Comparison of ENCODE assay signal across 26 cellular contexts in the genomic region with DNA sequence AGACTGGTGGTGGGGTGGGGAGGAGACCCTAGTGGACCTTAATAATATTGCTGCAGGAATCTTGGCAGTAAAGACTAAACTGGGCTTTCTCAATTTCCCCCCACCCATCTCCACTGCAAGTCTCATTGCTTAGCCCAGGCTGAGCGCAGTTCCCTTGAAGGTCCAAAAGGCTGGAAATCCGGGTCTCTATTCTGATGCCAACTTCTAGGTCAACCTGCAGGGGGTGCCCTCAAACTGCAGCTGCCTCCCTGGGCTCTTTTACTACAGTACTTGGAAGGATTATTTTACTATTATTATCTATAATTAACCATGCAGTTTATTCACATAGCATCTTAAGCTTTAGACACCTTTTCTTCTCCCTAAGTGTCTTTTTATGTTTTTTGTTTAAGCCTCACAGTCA.
DNase-seq lines count a peak whose midpoint lies in the region; ATAC-seq and TF ChIP-seq lines count a peak whose summit lies in the region.
"Had no signal": no experiment of that assay in that cellular context is flagged by ENCODE, and none has a peak within 500 bp of the region (broad histone marks: within the 10 kb centered on the region; RNA-seq: fewer than 3 reads in every experiment).

No MANE protein-coding gene starts in this region.

- H3K27ac Mint-ChIP-seq in immature natural killer cell = no peak overlapping the region
- H3K27ac Mint-ChIP-seq: memory B cell; naive thymus-derived CD8-positive, alpha-beta T cell had no signal

- H3K4me1 ChIP-seq in BE2C = no peaks in the 10 kb centered on the region
- H3K4me1 ChIP-seq: uterus had no signal

- no peaks in the 10 kb centered on the region for H3K9me3 ChIP-seq in BE2C
- H3K9me3 ChIP-seq: heart right ventricle, SK-N-SH, uterus had no signal

- peaks cover 0 to 3% (median 0%) of the 10 kb centered on the region in 6 donors for H3K9me3 Mint-ChIP-seq in immature natural killer cell
- H3K9me3 Mint-ChIP-seq: memory B cell had no signal

- DNase-seq in BE2C (no peak), GM13976 (ENCODE audit: low spot score) (no peak), SK-MEL-5 (ENCODE audit: low read depth, low spot score) (peak; percentile 55), iPS-NIHi11 (ENCODE audit: low spot score) (peak; percentile 45), immature natural killer cell (no peak)
- DNase-seq: activated CD4-positive, alpha-beta T cell treated with anti-CD3 and anti-CD28 coated beads for 4 hours; activated gamma-delta T cell treated with Interleukin-2 at 50 U/mL for 16 hours; amniotic stem cell; central memory CD4-positive, alpha-beta T cell; effector CD4-positive, alpha-beta T cell; heart right ventricle; islet precursor cell; KG1; naive thymus-derived CD8-positive, alpha-beta T cell; NCI-H1105; NCI-H2171 treated with DMSO at 0.1 percent for 48 hours; NCI-H748 treated with DMSO at 0.1 percent for 48 hours; posterior cingulate gyrus; SK-N-SH; stimulated activated CD4-positive, alpha-beta T cell treated with anti-CD3 and anti-CD28 coated beads, Interleukin-4, amount 100 ng/mL, for 4 hours; substantia nigra; uterus had no signal

- ATAC-seq in GM19397 (IDR thresholded peaks at IDR 0.05; ENCODE audit: unreplicated experiment) (no peak), GM18867 (IDR thresholded peaks at IDR 0.05; ENCODE audit: unreplicated experiment) (no peak), GM21723 (IDR thresholded peaks at IDR 0.05; ENCODE audit: unreplicated experiment) (no peak)
- ATAC-seq: heart right ventricle; naive thymus-derived CD8-positive, alpha-beta T cell had no signal

- H3K4me1 Mint-ChIP-seq in immature natural killer cell = no peaks in the 10 kb centered on the region

- H3K4me3 Mint-ChIP-seq in immature natural killer cell = no peak overlapping the region
- H3K4me3 Mint-ChIP-seq: memory B cell; naive thymus-derived CD8-positive, alpha-beta T cell had no signal

- no peaks in the 10 kb centered on the region for H3K36me3 ChIP-seq in BE2C
- H3K36me3 ChIP-seq: heart right ventricle, uterus had no signal

- H3K36me3 Mint-ChIP-seq in immature natural killer cell = no peaks in the 10 kb centered on the region

- peaks cover 0 to 1% (median 0%) of the 10 kb centered on the region in 3 donors for H3K27me3 Mint-ChIP-seq in immature natural killer cell (ENCODE audit: low read depth in 3 of 3)
- H3K27me3 Mint-ChIP-seq: memory B cell; naive thymus-derived CD8-positive, alpha-beta T cell had no signal

- H3K4me3 ChIP-seq in BE2C (ENCODE audit: low read depth, low read length) = no peak overlapping the region
- H3K4me3 ChIP-seq: heart right ventricle, uterus had no signal

- in situ Hi-C loops in GM13976 (cut with MboI; ENCODE audit: low sequenced_read_pairs, unreplicated experiment) = no loop called here
- in situ Hi-C loops in SK-MEL-5 (cut with HindIII; ENCODE audit: low pct_unique_long_range_greater_than_20kb, low sequenced_read_pairs) = no loop called here

- TF ChIP-seq CTCF in BE2C (IDR thresholded peaks at IDR 0.05; ENCODE audit: low read depth, low read length) (0 out of 2 replicates have a peak, but pooled peaks have one; percentile 12), GM13976 (IDR thresholded peaks at IDR 0.05; ENCODE audit: borderline replicate concordance, control extremely low read depth, extremely low read depth, insufficient read depth, missing control alignments) (peak; percentile 14)

- 0 out of 2 replicates have a peak, but pooled peaks cover 4% of the 10 kb centered on the region for H3K27me3 ChIP-seq in BE2C
- H3K27me3 ChIP-seq: heart right ventricle, uterus had no signal

Comparison
In these comparisons a context has a peak if more than half of its experiments do, and no peak if none do; other contexts are left out.
1. DNase-seq: peak in SK-MEL-5 (single experiment) and iPS-NIHi11 (single experiment); none in BE2C (single experiment), GM13976 (single experiment) and immature natural killer cell (0 of 3).